Comparison of ENCODE assay signal across 8 cellular contexts in genomic region chr11:72924568-72925190, GRCh38.
A peak's percentile ranks its signal among the peaks of the same experiment; 100 is the strongest.
DNase-seq lines count a peak whose midpoint lies in the region; ATAC-seq and TF ChIP-seq lines count a peak whose summit lies in the region.

No MANE protein-coding gene starts in this region.

- H3K4ac ChIP-seq in IMR-90 (ENCODE audit: low read depth, low read length) = no peak overlapping the region

- no peaks in the 10 kb centered on the region for H3K27me3 Mint-ChIP-seq in CD14-positive monocyte (ENCODE audit: low read depth in 3 of 3)

- TF ChIP-seq POLR2A in IMR-90 (IDR thresholded peaks at IDR 0.05; ENCODE audit: low read depth, low read length) (no peak), suprapubic skin (IDR thresholded peaks at IDR 0.05) (no peak)

- H3K9me3 Mint-ChIP-seq in CD14-positive monocyte = peaks cover 0 to 3% (median 0%) of the 10 kb centered on the region in 7 donors

- no peak overlapping the region for H3K18ac ChIP-seq in IMR-90 (ENCODE audit: low read depth, low read length)

- H3K4me1 ChIP-seq in IMR-90 (ENCODE audit: control insufficient read depth, insufficient read depth, low read length) = no peaks in the 10 kb centered on the region
- peaks cover 10% of the 10 kb centered on the region for H3K4me1 ChIP-seq in lower lobe of right lung
- H3K4me1 ChIP-seq in suprapubic skin = peaks cover 4% of the 10 kb centered on the region

- H3K79me1 ChIP-seq in IMR-90 (ENCODE audit: low read depth in 1 of 2, low read length in 2 of 2) = peaks cover 6 to 22% of the 10 kb centered on the region in 2 experiments; a peak in 2 of 4 replicates

- peak; percentile 62 for TF ChIP-seq RAD21 in IMR-90 (IDR thresholded peaks at IDR 0.05; ENCODE audit: low read length)

- BruUV-seq in IMR-90 (replicated peaks; lab: Mats Ljungman, UMichigan) = no TSS peak

- H2BK15ac ChIP-seq in IMR-90 (ENCODE audit: low read depth, low read length) = no peak overlapping the region

- intact Hi-C loops in CD14-positive monocyte (cut with micrococcal nuclease) = loop anchor here (5.0 kb wide), 2 partner anchors 253 to 318 kb away; no protein-coding TSS in a partner anchor
- intact Hi-C loops in IMR-90 (cut with micrococcal nuclease) = loop anchor here (1.0 kb wide), 3 partner anchors 218 to 365 kb away; partner anchors contain the start of gene FCHSD2
- intact Hi-C loops in lower lobe of right lung (cut with DNase I) = no loop called here

- H3K27ac ChIP-seq in IMR-90 (ENCODE audit: insufficient read depth, low read length) = no peak overlapping the region
- H3K27ac ChIP-seq in lower lobe of right lung = no peak overlapping the region
- no peak overlapping the region for H3K27ac ChIP-seq in suprapubic skin

- H4K5ac ChIP-seq in IMR-90 (ENCODE audit: low read depth, low read length) = no peak overlapping the region

- peaks cover 29 to 36% of the 10 kb centered on the region in 2 donors for H3K36me3 Mint-ChIP-seq in CD14-positive monocyte

- no peak overlapping the region for H4K91ac ChIP-seq in IMR-90 (ENCODE audit: insufficient read depth, low read depth, low read length)

- CTCF ChIA-PET in IMR-90 (lab: Yijun Ruan, JAX) = interaction anchor here (0.6 kb wide), 4 partner anchors 38 to 543 kb away, joined by 3 to 7 read pairs (median 6); partner anchors contain the start of gene FCHSD2

- H4K20me1 ChIP-seq in IMR-90 (ENCODE audit: insufficient read depth, low read length) = no peaks in the 10 kb centered on the region

- H3K4me3 ChIP-seq in IMR-90 (ENCODE audit: insufficient read depth, low read depth, low read length) (no peak overlapping the region), lower lobe of right lung (no peak overlapping the region), suprapubic skin (no peak overlapping the region)

- no peak overlapping the region for H3K9ac ChIP-seq in IMR-90 (ENCODE audit: low read depth, low read length)

- no peak overlapping the region for H3K14ac ChIP-seq in IMR-90 (replicated peaks; ENCODE audit: low read depth, low read length)

- peak overlapping the region in 2 of 7 donors; percentile 79 to 81 for H3K27ac Mint-ChIP-seq in CD14-positive monocyte

- dilution Hi-C loops in IMR-90 (cut with HindIII; ENCODE audit: low sequenced_read_pairs, unreplicated experiment) = no loop called here

- no peak overlapping the region for H3K4me2 ChIP-seq in IMR-90 (ENCODE audit: low read depth, low read length)

- peaks cover 21% of the 10 kb centered on the region for H3K4me1 Mint-ChIP-seq in CD14-positive monocyte

- no peak overlapping the region for H3K23ac ChIP-seq in IMR-90 (ENCODE audit: low read depth, low read length)

- DNase-seq in CD14-positive monocyte (ENCODE audit: low spot score) = no peak
- peak; percentile 57 for DNase-seq in IMR-90
- peak; percentile 52 to 58 for DNase-seq in T47D (ENCODE audit: low read depth in 1 of 2, low spot score in 1 of 2)
- DNase-seq in lower lobe of right lung = no peak
- DNase-seq in NCI-H1436 (lab: John Stamatoyannopoulos, UW) = no peak
- no peak for DNase-seq in NCI-H2196 (lab: John Stamatoyannopoulos, UW; ENCODE audit: unreplicated experiment)
- DNase-seq in suprapubic skin (ENCODE audit: low spot score in 2 of 2) = no peak

- no peak overlapping the region for H3K56ac ChIP-seq in IMR-90 (ENCODE audit: extremely low read depth, insufficient read depth, low read length)

- H3K9me3 ChIP-seq in IMR-90 (ENCODE audit: control insufficient read depth, insufficient read depth, low read length) (no peaks in the 10 kb centered on the region), lower lobe of right lung (no peaks in the 10 kb centered on the region), suprapubic skin (no peaks in the 10 kb centered on the region)

- TF ChIP-seq EP300 in suprapubic skin (IDR thresholded peaks at IDR 0.05) = no peak

- H2BK5ac ChIP-seq in IMR-90 (ENCODE audit: low read depth, low read length, poor library complexity, severe bottlenecking) = no peak overlapping the region

- no peak overlapping the region for H2AK5ac ChIP-seq in IMR-90 (ENCODE audit: low read depth, low read length)

- H3K36me3 ChIP-seq in IMR-90 (ENCODE audit: control insufficient read depth, insufficient read depth, low read length) (no peaks in the 10 kb centered on the region), lower lobe of right lung (peaks cover 9% of the 10 kb centered on the region), suprapubic skin (no peaks in the 10 kb centered on the region)

- no peak overlapping the region for H2BK20ac ChIP-seq in IMR-90 (ENCODE audit: low read depth, low read length)

- no peak overlapping the region for H4K8ac ChIP-seq in IMR-90 (ENCODE audit: low read depth in 2 of 2, low read length in 2 of 2)

- POLR2A ChIA-PET in IMR-90 (lab: Charles Lee; ENCODE audit: unreplicated experiment) = no interaction called here

- no peak overlapping the region for H2BK120ac ChIP-seq in IMR-90 (ENCODE audit: low read depth, low read length)

- ATAC-seq in IMR-90 (ENCODE audit: low read depth) (peak; percentile 64), lower lobe of right lung (peak; percentile 66 to 68), HG03432 (IDR thresholded peaks at IDR 0.05; ENCODE audit: unreplicated experiment) (no peak)

- H3K4me3 Mint-ChIP-seq in CD14-positive monocyte = no peak overlapping the region

- H3K27me3 ChIP-seq in IMR-90 (ENCODE audit: control insufficient read depth, insufficient read depth, low read length) (no peaks in the 10 kb centered on the region), lower lobe of right lung (ENCODE audit: low read depth) (no peaks in the 10 kb centered on the region), suprapubic skin (no peaks in the 10 kb centered on the region)

- in situ Hi-C loops in IMR-90 (cut with MboI; ENCODE audit: low sequenced_read_pairs) = no loop called here
- in situ Hi-C loops in T47D (cut with HindIII; ENCODE audit: low pct_unique_long_range_greater_than_20kb, low sequenced_read_pairs) = no loop called here

- WGBS in IMR-90 (ENCODE audit: extremely low coverage in 2 of 2, insufficient read length in 1 of 2), 2 experiments = no CpG with 5 or more reads among the region's 1 CpG
- 90% methylated on average over 1 of the region's 1 CpG for WGBS in suprapubic skin

- 0 out of 2 replicates have a peak, but pooled peaks cover 3% of the 10 kb centered on the region for H3K9me1 ChIP-seq in IMR-90 (ENCODE audit: insufficient read depth, low read length)

- no peak overlapping the region for H2AFZ ChIP-seq in IMR-90 (replicated peaks; ENCODE audit: low read length, poor library complexity)

- no peak overlapping the region for H2AK9ac ChIP-seq in IMR-90 (replicated peaks; ENCODE audit: low read depth, low read length, poor library complexity)

- TF ChIP-seq CTCF in CD14-positive monocyte (IDR thresholded peaks at IDR 0.05) (peak; percentile 71), IMR-90 (conservative IDR thresholded peaks at IDR 0.05; ENCODE audit: low read depth, low read length) (peak; percentile 63), lower lobe of right lung (IDR thresholded peaks at IDR 0.05) (peak; percentile 63), suprapubic skin (IDR thresholded peaks at IDR 0.05) (peak in 1 of 2 donors; percentile 6)

TF ChIP-seq in IMR-90, 13 proteins besides CTCF, POLR2A, EP300 and RAD21:
- TF ChIP-seq CEBPB (IDR thresholded peaks at IDR 0.05; ENCODE audit: low read depth, low read length) (no peak), SMC3 (IDR thresholded peaks at IDR 0.05; ENCODE audit: low read depth, low read length) (peak; percentile 72)

Comparison
In these comparisons a context has a peak if more than half of its experiments do, and no peak if none do; other contexts are left out.
1. DNase-seq: peak in IMR-90 (single experiment) and T47D (2 of 2); none in CD14-positive monocyte (single experiment), lower lobe of right lung (single experiment), NCI-H1436 (single experiment), NCI-H2196 (single experiment) and suprapubic skin (0 of 2).